Comparison of ENCODE assay signal across 25 cellular contexts in the genomic region with DNA sequence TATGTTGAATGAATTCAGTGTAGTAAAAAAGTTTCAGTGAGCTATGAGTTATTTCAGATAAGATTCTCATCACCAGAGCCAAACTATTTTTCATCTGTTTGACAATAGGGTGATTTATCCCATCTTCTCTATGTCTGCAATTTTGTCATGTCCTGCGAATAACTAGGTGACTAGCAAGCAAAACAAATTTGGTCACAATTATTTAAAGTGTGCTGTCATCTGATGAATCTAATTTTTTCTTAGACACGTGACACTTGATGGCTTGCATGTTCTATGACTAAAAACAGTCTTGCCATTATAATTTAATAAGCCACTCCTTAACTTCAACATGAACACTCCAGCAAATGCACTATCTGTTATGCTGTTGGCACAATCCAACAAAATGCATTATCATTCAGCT.
"Had no signal": no experiment of that assay in that cellular context is flagged by ENCODE, and none has a peak within 500 bp of the region (broad histone marks: within the 10 kb centered on the region; RNA-seq: fewer than 3 reads in every experiment).

No MANE protein-coding gene starts in this region.

- H3K4me1 ChIP-seq: stomach, suprapubic skin, testis, thyroid gland, transverse colon, upper lobe of left lung, upper lobe of right lung, uterus, vagina had no signal

- DNase-seq: stimulated activated CD4-positive, alpha-beta T cell treated with anti-CD3 and anti-CD28 coated beads, Interleukin-2, amount 100 ng/mL, for 48 hours; stimulated activated CD4-positive, alpha-beta T cell treated with anti-CD3 and anti-CD28 coated beads, Interleukin-4, amount 100 ng/mL, for 1 hour; stimulated activated CD4-positive, alpha-beta T cell treated with anti-CD3 and anti-CD28 coated beads, Interleukin-4, amount 100 ng/mL, for 24 hours; stimulated activated CD4-positive, alpha-beta T cell treated with anti-CD3 and anti-CD28 coated beads, Interleukin-4, amount 100 ng/mL, for 4 hours; stimulated activated CD8-positive, alpha-beta memory T cell treated with anti-CD3 and anti-CD28 coated beads, Interleukin-4, amount 100 ng/mL, for 48 hours; stimulated activated naive B cell treated with anti-CD40 and anti-IgM and Interleukin-4, amounts not matched to agents 10 μg/mL and 1 μg/mL and 100 μg/mL, for 72 hours; stimulated activated naive CD4-positive, alpha-beta T cell; stimulated activated naive CD4-positive, alpha-beta T cell treated with Interleukin-2 at 50 U/mL for 16 hours; stimulated activated naive CD8-positive, alpha-beta T cell treated with anti-CD3 and anti-CD28 coated beads, Interleukin-15, amount 100 ng/mL, for 72 hours; stimulated activated naive CD8-positive, alpha-beta T cell treated with anti-CD3 and anti-CD28 coated beads, Interleukin-15, Interleukin-2, amounts not matched to agents 100 U/mL and 50 U/mL, for 24 hours; stomach; testis; thyroid gland; tibial artery; transverse colon; trophoblast cell; upper lobe of left lung; upper lobe of right lung; uterus had no signal

- ATAC-seq: stimulated activated effector memory CD8-positive, alpha-beta T cell treated with anti-CD3 and anti-CD28 coated beads, Interleukin-12 subunit alpha, Interleukin-12 subunit beta, amount 100 ng/mL, for 72 hours; stimulated activated memory B cell treated with anti-CD40 and anti-IgM and Interleukin-4, amounts not matched to agents 10 μg/mL and 1 μg/mL and 100 μg/mL, for 72 hours; stimulated activated naive B cell treated with anti-CD40 and anti-IgM and Interleukin-4, amounts not matched to agents 10 μg/mL and 1 μg/mL and 100 μg/mL, for 72 hours; stimulated activated naive CD8-positive, alpha-beta T cell treated with anti-CD3 and anti-CD28 coated beads, Interleukin-15, amount 100 ng/mL, for 72 hours; stimulated activated naive CD8-positive, alpha-beta T cell treated with anti-CD3 and anti-CD28 coated beads, Interleukin-15, Interleukin-2, amounts not matched to agents 100 U/mL and 50 U/mL, for 24 hours; upper lobe of right lung had no signal

- H3K36me3 ChIP-seq: stomach, suprapubic skin, thoracic aorta, thyroid gland, tibial artery, transverse colon, upper lobe of left lung, upper lobe of right lung, uterus, vagina had no signal

- H3K9me3 ChIP-seq: stomach, suprapubic skin, testis, thoracic aorta, thyroid gland, tibial artery, tibial nerve, transverse colon, upper lobe of left lung, upper lobe of right lung, uterus, vagina had no signal

- H3K27me3 ChIP-seq: stomach, suprapubic skin, testis, thyroid gland, tibial artery, tibial nerve, transverse colon, upper lobe of left lung, upper lobe of right lung, uterus, vagina had no signal

- H3K4me3 ChIP-seq: stomach, suprapubic skin, testis, thoracic aorta, thyroid gland, tibial artery, tibial nerve, transverse colon, upper lobe of left lung, upper lobe of right lung, uterus, vagina had no signal

- H3K27ac ChIP-seq: stomach, suprapubic skin, testis, thoracic aorta, thyroid gland, tibial artery, tibial nerve, transverse colon, upper lobe of left lung, upper lobe of right lung, uterus, vagina had no signal
